Comparison of ENCODE assay signal across 16 cellular contexts in the genomic region with DNA sequence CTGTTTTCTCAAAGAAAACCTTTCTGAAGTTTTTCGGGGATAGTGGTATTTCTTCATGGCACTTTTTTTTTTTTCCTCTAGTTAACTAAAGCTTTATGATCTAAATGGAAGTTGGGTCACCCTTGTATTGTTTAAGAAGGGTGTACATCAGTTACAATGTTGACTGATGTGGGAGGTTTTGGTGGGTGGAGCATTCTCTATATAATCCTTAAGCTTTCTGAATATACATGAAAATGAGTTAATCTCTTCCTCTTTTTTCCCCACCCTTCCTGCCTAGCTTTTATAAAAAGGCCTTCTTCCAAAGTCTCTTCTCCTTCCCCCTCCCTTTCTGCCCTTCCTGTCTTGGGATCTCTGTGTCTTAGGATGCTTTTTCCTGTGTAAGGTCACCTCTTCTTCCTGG. TPM values are rescaled to one million over a fixed set of nuclear protein-coding genes. Genes with fewer than 3 reads are reported as not detected.
A peak's percentile ranks its signal among the peaks of the same experiment; 100 is the strongest.
DNase-seq lines count a peak whose midpoint lies in the region; ATAC-seq and TF ChIP-seq lines count a peak whose summit lies in the region.
"Had no signal": no experiment of that assay in that cellular context is flagged by ENCODE, and none has a peak within 500 bp of the region (broad histone marks: within the 10 kb centered on the region; RNA-seq: fewer than 3 reads in every experiment).

No MANE protein-coding gene starts in this region.

- no TSS peak for BruUV-seq in mammary epithelial cell (replicated peaks; lab: Mats Ljungman, UMichigan)

- H3K27me3 ChIP-seq in HAP-1 (ENCODE audit: low read depth) (no peaks in the 10 kb centered on the region), Loucy (ENCODE audit: insufficient read depth, low read length, poor library complexity, severe bottlenecking) (no peaks in the 10 kb centered on the region), mucosa of rectum (ENCODE audit: control insufficient read depth in 2 of 2, insufficient read depth in 2 of 2, low read length in 2 of 2) (no peaks in the 10 kb centered on the region), mammary epithelial cell (ENCODE audit: insufficient read depth, low read length) (no peaks in the 10 kb centered on the region)

- peak overlapping the region; percentile 4 for H3K4me2 ChIP-seq in Loucy (ENCODE audit: low read depth, low read length, poor library complexity, severe bottlenecking)
- no peak overlapping the region for H3K4me2 ChIP-seq in mammary epithelial cell (ENCODE audit: insufficient read depth, low read depth, low read length)

- intact Hi-C loops in mammary epithelial cell (cut with micrococcal nuclease): no loop called here

- in situ Hi-C loops in HAP-1 (cut with MboI; ENCODE audit: low sequenced_read_pairs) (no loop called here), mammary epithelial cell (cut with MboI; ENCODE audit: low sequenced_read_pairs in 2 of 2) (no loop called here)

- H3K27me3 Mint-ChIP-seq in activated T-helper 17 cell treated with anti-CD3 and anti-CD28 coated beads, Interleukin-2, amount 50 U/mL, for 72 hours: no peaks in the 10 kb centered on the region
- H3K27me3 Mint-ChIP-seq: B cell; CD4-positive, alpha-beta memory T cell had no signal

- H3K4me1 Mint-ChIP-seq in activated T-helper 17 cell treated with anti-CD3 and anti-CD28 coated beads, Interleukin-2, amount 50 U/mL, for 72 hours: peaks cover 7% of the 10 kb centered on the region
- H3K4me1 Mint-ChIP-seq: B cell had no signal

- H3K9me3 ChIP-seq in HAP-1 (no peaks in the 10 kb centered on the region), Loucy (ENCODE audit: insufficient read depth, low read depth, low read length) (no peaks in the 10 kb centered on the region), mucosa of rectum (ENCODE audit: control insufficient read depth in 2 of 2, low read length in 2 of 2) (no peaks in the 10 kb centered on the region), mammary epithelial cell (replicated peaks; ENCODE audit: insufficient read depth, low read length) (no peaks in the 10 kb centered on the region)

- ATAC-seq in activated T-helper 17 cell treated with anti-CD3 and anti-CD28 coated beads, Interleukin-2, amount 50 U/mL, for 72 hours (replicated peaks): no peak
- ATAC-seq: Panc1 had no signal

- H4K20me1 ChIP-seq in Loucy (ENCODE audit: insufficient read depth, low read length, poor library complexity, severe bottlenecking) (no peaks in the 10 kb centered on the region), mammary epithelial cell (ENCODE audit: insufficient read depth, low read length) (no peaks in the 10 kb centered on the region)

- H3K9ac ChIP-seq in Loucy (ENCODE audit: low read depth, low read length, poor library complexity, severe bottlenecking) (no peak overlapping the region), mucosa of rectum (ENCODE audit: low read depth in 1 of 2, low read length in 2 of 2) (no peak overlapping the region), mammary epithelial cell (ENCODE audit: insufficient read depth, low read length) (no peak overlapping the region)

- H2AFZ ChIP-seq in Loucy (ENCODE audit: low read length) (no peak overlapping the region), mammary epithelial cell (ENCODE audit: low read depth, low read length) (no peak overlapping the region)

- peak; percentile 58 to 90 for DNase-seq in HAP-1 (ENCODE audit: low spot score in 2 of 2)
- DNase-seq in mammary epithelial cell: no peak
- DNase-seq in ecto neural progenitor cell (ENCODE audit: low spot score): no peak
- no peak for DNase-seq in NCI-H1048 (lab: John Stamatoyannopoulos, UW)
- DNase-seq: CD4-positive, alpha-beta memory T cell; DMS79; H7; NCI-H146; NCI-H2081 treated with DMSO at 0.1 percent for 48 hours; NCI-H510A; NCI-H774 had no signal

- CTCF ChIA-PET in mammary epithelial cell (lab: Charles Lee; ENCODE audit: low non-redundant PET): no interaction called here

- H3K9me3 Mint-ChIP-seq in activated T-helper 17 cell treated with anti-CD3 and anti-CD28 coated beads, Interleukin-2, amount 50 U/mL, for 72 hours: no peaks in the 10 kb centered on the region

- H3K36me3 ChIP-seq in HAP-1 (replicated peaks) (peaks cover 35% of the 10 kb centered on the region), Loucy (ENCODE audit: insufficient read depth, low read length) (peaks cover 44% of the 10 kb centered on the region; the same call in 1 of the 2 replicates), mucosa of rectum (ENCODE audit: control insufficient read depth in 2 of 2, insufficient read depth in 2 of 2, low read length in 2 of 2) (peaks cover 20 to 29% of the 10 kb centered on the region in 2 donors), mammary epithelial cell (ENCODE audit: insufficient read depth, low read length) (no peaks in the 10 kb centered on the region)

- peak overlapping the region; percentile 33 to 55 for H3K27ac ChIP-seq in mucosa of rectum (ENCODE audit: low read depth in 2 of 2, low read length in 2 of 2)
- no peak overlapping the region for H3K27ac ChIP-seq in mammary epithelial cell (ENCODE audit: insufficient read depth, low read depth, low read length)

- H3K4me1 ChIP-seq in HAP-1 (peaks cover 12% of the 10 kb centered on the region), Loucy (ENCODE audit: insufficient read depth, low read length, poor library complexity, severe bottlenecking) (peaks cover 10% of the 10 kb centered on the region), mucosa of rectum (ENCODE audit: control insufficient read depth in 2 of 2, insufficient read depth in 2 of 2, low read length in 2 of 2) (peaks cover 3 to 4% of the 10 kb centered on the region in 2 donors), mammary epithelial cell (ENCODE audit: insufficient read depth, low read length) (peaks cover 5% of the 10 kb centered on the region)

- H3K4me3 Mint-ChIP-seq in activated T-helper 17 cell treated with anti-CD3 and anti-CD28 coated beads, Interleukin-2, amount 50 U/mL, for 72 hours: no peak overlapping the region
- H3K4me3 Mint-ChIP-seq: B cell had no signal

- peaks cover 93% of the 10 kb centered on the region for H3K36me3 Mint-ChIP-seq in activated T-helper 17 cell treated with anti-CD3 and anti-CD28 coated beads, Interleukin-2, amount 50 U/mL, for 72 hours (ENCODE audit: low read depth)

- H3K9me2 ChIP-seq in Loucy (replicated peaks; ENCODE audit: low read depth, low read length): no peaks in the 10 kb centered on the region

- no peaks in the 10 kb centered on the region for H3F3A ChIP-seq in Loucy (ENCODE audit: low read depth)

- dilution Hi-C loops in mammary epithelial cell (cut with HindIII; ENCODE audit: low sequenced_read_pairs): no loop called here

- WGBS in mammary epithelial cell (ENCODE audit: low coverage, missing lambda C conversion rate): 91% methylated on average over 1 of the region's 1 CpG

- no peak overlapping the region for H3K4me3 ChIP-seq in HAP-1
- H3K4me3 ChIP-seq in Loucy (ENCODE audit: low read length, poor library complexity, severe bottlenecking): no peak overlapping the region
- H3K4me3 ChIP-seq in mucosa of rectum (ENCODE audit: low read length in 2 of 2): no peak overlapping the region
- no peak overlapping the region for H3K4me3 ChIP-seq in mammary epithelial cell (replicated peaks in 1 of 3; ENCODE audit: insufficient read depth in 1 of 3, low read depth in 2 of 3, low read length in 3 of 3)

- no peaks in the 10 kb centered on the region for H3K79me2 ChIP-seq in Loucy (ENCODE audit: insufficient read depth, low read length)
- H3K79me2 ChIP-seq in mammary epithelial cell (ENCODE audit: insufficient read depth, low read length): no peaks in the 10 kb centered on the region

- peak overlapping the region; percentile 34 for H3K27ac Mint-ChIP-seq in activated T-helper 17 cell treated with anti-CD3 and anti-CD28 coated beads, Interleukin-2, amount 50 U/mL, for 72 hours
- H3K27ac Mint-ChIP-seq: B cell had no signal

- no peak for TF ChIP-seq CTCF in Loucy (conservative IDR thresholded peaks at IDR 0.05; ENCODE audit: low read length)
- TF ChIP-seq CTCF in mammary epithelial cell (conservative IDR thresholded peaks at IDR 0.05 in 1 of 2, IDR thresholded peaks at IDR 0.05 in 1 of 2; ENCODE audit: extremely low read depth in 1 of 2, insufficient read depth in 1 of 2, low read depth in 1 of 2, low read length in 2 of 2): no peak

RNA-seq across cellular contexts. Expression of gene DHX35, which starts 47.2 kb away (rescaled TPM):
- 10 to 100 TPM in 1 of 2 donors, 1 to 10 TPM in 1; 6.0 to 13.4 TPM for total RNA-seq in activated T-helper 17 cell treated with anti-CD3 and anti-CD28 coated beads, Interleukin-2, amount 50 U/mL, for 72 hours
- total RNA-seq in mammary epithelial cell: 1 to 10 TPM; 8.1 to 9.5 TPM
- polyA plus RNA-seq in mammary epithelial cell: 9.2 TPM
- 13.4 TPM for polyA minus RNA-seq in mammary epithelial cell

Comparison
In these comparisons a context has a peak if more than half of its experiments do, and no peak if none do; other contexts are left out.
1. DNase-seq: peak in HAP-1 (2 of 2); none in mammary epithelial cell (single experiment), ecto neural progenitor cell (single experiment) and NCI-H1048 (single experiment).